ENCODE assay signal across 4 cellular contexts in genomic region chr20:32729334-32729733, GRCh38. TPM values are rescaled to one million over a fixed set of nuclear protein-coding genes. Genes with fewer than 3 reads are reported as not detected.
"Had no signal": no experiment of that assay in that cellular context is flagged by ENCODE, and none has a peak within 500 bp of the region (broad histone marks: within the 10 kb centered on the region; RNA-seq: fewer than 3 reads in every experiment).

No MANE protein-coding gene starts in this region.

RNA-seq across cellular contexts. Expression of gene DNMT3B, which starts 32.9 kb away (rescaled TPM):
- polyA plus RNA-seq: IgD-negative memory B cell had no signal

RNA-seq across cellular contexts. Expression of gene C20orf203, which starts 55.6 kb away (rescaled TPM):
- total RNA-seq: GM23248, H4, HT-29 had no signal
- polyA plus RNA-seq: GM23248 had no signal
